ENCODE assay signal across 9 cellular contexts in the genomic region with DNA sequence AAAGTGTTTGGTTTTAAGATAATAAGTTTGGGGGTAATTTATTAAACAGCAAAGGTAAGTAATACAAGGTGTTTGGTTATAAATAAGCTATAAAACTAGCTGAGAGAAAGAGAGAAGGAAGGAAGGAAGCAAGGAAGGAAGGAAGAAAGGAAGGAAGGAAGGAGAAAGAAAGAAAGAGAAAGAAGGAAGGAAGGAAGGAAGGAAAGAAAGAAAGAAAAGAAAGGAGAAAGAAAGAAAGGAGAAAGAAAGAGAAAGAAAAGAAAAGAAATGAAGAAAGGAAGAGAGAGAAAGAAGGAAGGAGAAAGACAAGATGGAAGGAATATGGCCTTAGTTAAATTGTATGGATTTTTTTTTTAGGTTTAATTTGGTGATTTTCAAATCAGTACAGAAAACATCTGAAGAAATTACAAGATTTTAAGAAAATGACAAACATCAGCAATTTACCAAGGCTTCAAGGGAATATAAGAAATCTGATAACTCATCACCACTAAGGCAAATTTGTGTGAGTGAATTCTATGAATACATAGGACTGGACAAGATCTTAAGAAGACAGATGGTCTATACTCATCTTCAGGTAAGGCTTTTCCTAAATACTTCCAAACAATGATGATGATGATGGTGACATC.
"Had no signal": no experiment of that assay in that cellular context is flagged by ENCODE, and none has a peak within 500 bp of the region (broad histone marks: within the 10 kb centered on the region; RNA-seq: fewer than 3 reads in every experiment).

No MANE protein-coding gene starts in this region.

- H3K9ac ChIP-seq: GM23248, KMS-11 had no signal

- FAIRE-seq: HTR-8/SVneo had no signal

- H3K36me3 ChIP-seq: HAP-1 had no signal

- H3K9me3 ChIP-seq: HAP-1 had no signal

- DNase-seq: GOT3, H7, Karpas-422, KBM-7 had no signal

- H2AFZ ChIP-seq: GM23248 had no signal

- H3K27ac ChIP-seq: GM23248, KMS-11 had no signal

- ATAC-seq: HCT116 had no signal

- H3K4me3 ChIP-seq: GM23248, HAP-1 had no signal

- H3K4me2 ChIP-seq: KMS-11 had no signal
